Comparison of ENCODE assay signal across 10 cellular contexts in genomic region chr13:94416454-94417080, GRCh38.
DNase-seq lines count a peak whose midpoint lies in the region; ATAC-seq and TF ChIP-seq lines count a peak whose summit lies in the region.
"Had no signal": no experiment of that assay in that cellular context is flagged by ENCODE, and none has a peak within 500 bp of the region (broad histone marks: within the 10 kb centered on the region; RNA-seq: fewer than 3 reads in every experiment).

No MANE protein-coding gene starts in this region.

- H3K9me1 ChIP-seq in IMR-90 (ENCODE audit: insufficient read depth, low read length): no peaks in the 10 kb centered on the region

- CTCF ChIA-PET in IMR-90 (lab: Yijun Ruan, JAX): interaction anchor here (0.6 to 0.7 kb wide), 2 partner anchors 20 to 32 kb away, joined by 7 to 8 read pairs; no protein-coding TSS in a partner anchor

- ATAC-seq in IMR-90 (ENCODE audit: low read depth): no peak
- peak; percentile 99 for ATAC-seq in left lobe of liver
- no peak for ATAC-seq in HG03460 (IDR thresholded peaks at IDR 0.05; ENCODE audit: unreplicated experiment)
- ATAC-seq: stimulated activated naive CD8-positive, alpha-beta T cell treated with anti-CD3 and anti-CD28 coated beads, Interleukin-15, amount 100 ng/mL, for 72 hours had no signal

- H4K91ac ChIP-seq in IMR-90 (ENCODE audit: insufficient read depth, low read depth, low read length): no peak overlapping the region

- dilution Hi-C loops in IMR-90 (cut with HindIII; ENCODE audit: low sequenced_read_pairs, unreplicated experiment): no loop called here

- H2BK20ac ChIP-seq in IMR-90 (ENCODE audit: low read depth, low read length): no peak overlapping the region

- TF ChIP-seq RAD21 in IMR-90 (IDR thresholded peaks at IDR 0.05; ENCODE audit: low read length): peak; percentile 50; the same call in 1 of the 2 replicates

- TF ChIP-seq CTCF in IMR-90 (conservative IDR thresholded peaks at IDR 0.05; ENCODE audit: low read depth, low read length): peak; percentile 40

- no peak overlapping the region for H2BK120ac ChIP-seq in IMR-90 (ENCODE audit: low read depth, low read length)

- no peak overlapping the region for H3K27ac ChIP-seq in IMR-90 (ENCODE audit: insufficient read depth, low read length)

- H3K4me3 ChIP-seq in IMR-90 (ENCODE audit: insufficient read depth, low read depth, low read length): no peak overlapping the region

- peak; percentile 84 for DNase-seq in DMS79 (lab: John Stamatoyannopoulos, UW)
- DNase-seq in IMR-90: peak; percentile 24
- DNase-seq in SK-N-DZ (ENCODE audit: low spot score): peak; percentile 83
- DNase-seq in left lobe of liver (ENCODE audit: low spot score): peak; percentile 52
- no peak for DNase-seq in NCI-H446 treated with DMSO at 0.1 percent for 48 hours (lab: John Stamatoyannopoulos, UW)
- DNase-seq in activated T-cell treated with anti-CD3 and anti-CD28 coated beads, Interleukin-2, amount 50 U/mL, for 1 hour: no peak
- no peak for DNase-seq in activated naive CD4-positive, alpha-beta T cell treated with Interleukin-2 at 50 U/mL for 16 hours
- DNase-seq: foreskin melanocyte; stimulated activated naive CD8-positive, alpha-beta T cell treated with anti-CD3 and anti-CD28 coated beads, Interleukin-15, amount 100 ng/mL, for 72 hours had no signal

- POLR2A ChIA-PET in IMR-90 (lab: Charles Lee; ENCODE audit: unreplicated experiment): no interaction called here

- intact Hi-C loops in IMR-90 (cut with micrococcal nuclease): no loop called here

- no TSS peak for BruUV-seq in IMR-90 (replicated peaks; lab: Mats Ljungman, UMichigan)

- 63% methylated on average over 3 of the region's 7 CpGs; no CpG with 5 or more reads in 1 of the 2 experiments for WGBS in IMR-90 (ENCODE audit: extremely low coverage in 2 of 2, insufficient read length in 1 of 2), 2 experiments

- no peaks in the 10 kb centered on the region for H3K36me3 ChIP-seq in IMR-90 (ENCODE audit: control insufficient read depth, insufficient read depth, low read length)

- no peak overlapping the region for H3K4ac ChIP-seq in IMR-90 (ENCODE audit: low read depth, low read length)

- no peaks in the 10 kb centered on the region for H4K20me1 ChIP-seq in IMR-90 (ENCODE audit: insufficient read depth, low read length)

- H2AK5ac ChIP-seq in IMR-90 (ENCODE audit: low read depth, low read length): no peak overlapping the region

- no peaks in the 10 kb centered on the region for H3K9me3 ChIP-seq in IMR-90 (ENCODE audit: control insufficient read depth, insufficient read depth, low read length)

- H3K79me1 ChIP-seq in IMR-90 (ENCODE audit: low read depth in 1 of 2, low read length in 2 of 2): no peaks in the 10 kb centered on the region

- H3K4me2 ChIP-seq in IMR-90 (ENCODE audit: low read depth, low read length): no peak overlapping the region

- no peak overlapping the region for H2AK9ac ChIP-seq in IMR-90 (replicated peaks; ENCODE audit: low read depth, low read length, poor library complexity)

- no peak overlapping the region for H3K23ac ChIP-seq in IMR-90 (ENCODE audit: low read depth, low read length)

- H3K14ac ChIP-seq in IMR-90 (replicated peaks; ENCODE audit: low read depth, low read length): no peak overlapping the region

- H4K8ac ChIP-seq in IMR-90 (ENCODE audit: low read depth in 2 of 2, low read length in 2 of 2): no peak overlapping the region

- H3K56ac ChIP-seq in IMR-90 (ENCODE audit: extremely low read depth, insufficient read depth, low read length): no peak overlapping the region

- no peak overlapping the region for H2BK5ac ChIP-seq in IMR-90 (ENCODE audit: low read depth, low read length, poor library complexity, severe bottlenecking)

- H2BK15ac ChIP-seq in IMR-90 (ENCODE audit: low read depth, low read length): no peak overlapping the region

- TF ChIP-seq POLR2A in IMR-90 (IDR thresholded peaks at IDR 0.05; ENCODE audit: low read depth, low read length): no peak

- in situ Hi-C loops in IMR-90 (cut with MboI; ENCODE audit: low sequenced_read_pairs): no loop called here

- no peaks in the 10 kb centered on the region for H3K4me1 ChIP-seq in IMR-90 (ENCODE audit: control insufficient read depth, insufficient read depth, low read length)

- H4K5ac ChIP-seq in IMR-90 (ENCODE audit: low read depth, low read length): no peak overlapping the region

- H3K18ac ChIP-seq in IMR-90 (ENCODE audit: low read depth, low read length): no peak overlapping the region

- H3K27me3 ChIP-seq in IMR-90 (ENCODE audit: control insufficient read depth, insufficient read depth, low read length): peaks cover 5% of the 10 kb centered on the region

- H3K9ac ChIP-seq in IMR-90 (ENCODE audit: low read depth, low read length): no peak overlapping the region

- no peak overlapping the region for H2AFZ ChIP-seq in IMR-90 (replicated peaks; ENCODE audit: low read length, poor library complexity)

TF ChIP-seq in IMR-90, 13 proteins besides CTCF, POLR2A, EP300 and RAD21:
- TF ChIP-seq CEBPB (IDR thresholded peaks at IDR 0.05; ENCODE audit: low read depth, low read length) (peak; percentile 59), CHD1 (IDR thresholded peaks at IDR 0.05; ENCODE audit: low read depth, low read length) (no peak), USF2 (IDR thresholded peaks at IDR 0.05; ENCODE audit: low read depth, low read length) (no peak), RCOR1 (IDR thresholded peaks at IDR 0.05; ENCODE audit: insufficient replicate concordance, low read length) (no peak), SMC3 (IDR thresholded peaks at IDR 0.05; ENCODE audit: low read depth, low read length) (0 out of 2 replicates have a peak, but pooled peaks have one; percentile 11), NFE2L2 (IDR thresholded peaks at IDR 0.05; ENCODE audit: low read depth, low read length) (no peak)

Comparison
In these comparisons a context has a peak if more than half of its experiments do, and no peak if none do; other contexts are left out.
1. DNase-seq: peak in DMS79 (single experiment), IMR-90 (single experiment), SK-N-DZ (single experiment) and left lobe of liver (single experiment); none in NCI-H446 treated with DMSO at 0.1 percent for 48 hours (single experiment), activated T-cell treated with anti-CD3 and anti-CD28 coated beads, Interleukin-2, amount 50 U/mL, for 1 hour (single experiment) and activated naive CD4-positive, alpha-beta T cell treated with Interleukin-2 at 50 U/mL for 16 hours (single experiment).